In the genomic region with DNA sequence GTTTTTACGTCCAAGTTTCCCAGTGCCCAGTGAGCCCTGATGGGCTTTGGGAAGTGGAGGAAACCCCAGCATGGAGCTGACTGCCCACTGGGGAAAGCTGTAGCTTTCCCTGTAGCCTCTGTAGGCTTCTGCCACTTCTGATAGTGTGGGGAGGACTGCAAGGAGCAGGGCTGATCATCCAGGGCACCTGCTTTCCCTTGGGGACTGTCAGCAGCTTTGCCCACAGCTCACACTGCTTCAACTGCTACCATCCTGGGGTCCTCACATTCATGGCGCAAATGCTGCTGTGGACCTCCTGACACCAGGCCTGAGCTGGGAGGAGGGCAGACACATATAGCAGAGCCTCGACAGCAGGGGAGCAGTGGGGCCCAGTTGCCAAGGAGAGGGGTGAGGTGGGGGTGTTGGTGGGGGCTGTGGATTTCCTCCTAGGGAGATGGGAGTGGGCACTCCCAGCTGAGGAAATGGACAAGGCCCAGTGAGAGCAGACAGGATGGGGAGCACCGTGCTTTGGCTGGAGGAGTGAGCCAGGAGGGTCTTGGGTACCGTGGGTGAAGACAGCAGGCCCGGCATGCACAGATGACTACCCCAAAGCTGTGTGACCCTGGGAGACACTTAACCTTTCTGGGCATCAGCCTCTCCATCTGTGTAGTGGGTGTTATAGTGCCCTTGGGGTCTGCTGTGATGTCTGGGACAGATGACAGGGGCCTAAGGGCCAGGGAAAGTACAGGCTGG, we compare ENCODE assay signal across 13 cellular contexts. TPM values are rescaled to one million over a fixed set of nuclear protein-coding genes. Genes with fewer than 3 reads are reported as not detected.
"Had no signal": no experiment of that assay in that cellular context is flagged by ENCODE, and none has a peak within 500 bp of the region (broad histone marks: within the 10 kb centered on the region; RNA-seq: fewer than 3 reads in every experiment).

No MANE protein-coding gene starts in this region.

- H3K36me3 ChIP-seq: gastroesophageal sphincter, tibial artery had no signal

- H3K4me3 Mint-ChIP-seq: memory B cell; nephron; stimulated activated memory B cell treated with anti-CD40 and anti-IgM and Interleukin-4, amounts not matched to agents 10 μg/mL and 1 μg/mL and 100 μg/mL, for 72 hours; T-helper 2 cell treated with Interferon-gamma antibody and Interleukin-4, amounts not matched to agents 5 μg/mL and 100 μg/mL, for 36 hours had no signal

- H3K27ac ChIP-seq: gastroesophageal sphincter, psoas muscle, tibial artery had no signal

- H3K9me3 ChIP-seq: gastroesophageal sphincter, psoas muscle, tibial artery had no signal

- H3K9me3 Mint-ChIP-seq: activated T-helper 2 cell treated with anti-CD3 and anti-CD28 coated beads, Interferon-gamma antibody, Interleukin-2, Interleukin-4, amounts not matched to agents 10 μg/mL and 5 μg/mL and 100 μg/mL, durations not matched to agents 14 hours and 24 hours and 36 hours; nephron; stimulated activated memory B cell treated with anti-CD40 and anti-IgM and Interleukin-4, amounts not matched to agents 10 μg/mL and 1 μg/mL and 100 μg/mL, for 72 hours; T-helper 2 cell treated with Interferon-gamma antibody and Interleukin-4, amounts not matched to agents 5 μg/mL and 100 μg/mL, for 36 hours had no signal

- H3K27ac Mint-ChIP-seq: activated T-helper 2 cell treated with anti-CD3 and anti-CD28 coated beads, Interferon-gamma antibody, Interleukin-2, Interleukin-4, amounts not matched to agents 10 μg/mL and 5 μg/mL and 100 μg/mL, durations not matched to agents 14 hours and 24 hours and 36 hours; memory B cell; nephron; stimulated activated memory B cell treated with anti-CD40 and anti-IgM and Interleukin-4, amounts not matched to agents 10 μg/mL and 1 μg/mL and 100 μg/mL, for 72 hours; T-helper 2 cell treated with Interferon-gamma antibody and Interleukin-4, amounts not matched to agents 5 μg/mL and 100 μg/mL, for 36 hours had no signal

- DNase-seq: occipital lobe; stimulated activated CD4-positive, alpha-beta T cell treated with anti-CD3 and anti-CD28 coated beads, Interleukin-12 subunit alpha, Interleukin-12 subunit beta, amount 100 ng/mL, for 4 hours had no signal

- H3K4me1 Mint-ChIP-seq: memory B cell; nephron; stimulated activated memory B cell treated with anti-CD40 and anti-IgM and Interleukin-4, amounts not matched to agents 10 μg/mL and 1 μg/mL and 100 μg/mL, for 72 hours had no signal

- ATAC-seq: gastroesophageal sphincter; left lobe of liver; psoas muscle; stimulated activated memory B cell treated with anti-CD40 and anti-IgM and Interleukin-4, amounts not matched to agents 10 μg/mL and 1 μg/mL and 100 μg/mL, for 72 hours had no signal

- H3K36me3 Mint-ChIP-seq: memory B cell; stimulated activated memory B cell treated with anti-CD40 and anti-IgM and Interleukin-4, amounts not matched to agents 10 μg/mL and 1 μg/mL and 100 μg/mL, for 72 hours had no signal

- H3K4me3 ChIP-seq: gastroesophageal sphincter, psoas muscle, tibial artery had no signal

- H3K4me1 ChIP-seq: gastroesophageal sphincter, psoas muscle, tibial artery had no signal

RNA-seq across cellular contexts. Expression of a gene that starts 16.2 kb away (rescaled TPM):
- total RNA-seq: activated CD8-positive, alpha-beta memory T cell treated with anti-CD3 and anti-CD28 coated beads for 36 hours; astrocyte had no signal
